Comparison of ENCODE assay signal across 9 cellular contexts in genomic region chr16:67967956-67968439, GRCh38. TPM values are rescaled to one million over a fixed set of nuclear protein-coding genes. Genes with fewer than 3 reads are reported as not detected.
A peak's percentile ranks its signal among the peaks of the same experiment; 100 is the strongest.
DNase-seq lines count a peak whose midpoint lies in the region; ATAC-seq and TF ChIP-seq lines count a peak whose summit lies in the region.
"Had no signal": no experiment of that assay in that cellular context is flagged by ENCODE, and none has a peak within 500 bp of the region (broad histone marks: within the 10 kb centered on the region; RNA-seq: fewer than 3 reads in every experiment).

No MANE protein-coding gene starts in this region.

- peaks cover 17% of the 10 kb centered on the region for H3K4me1 ChIP-seq in CD8-positive, alpha-beta memory T cell (ENCODE audit: insufficient read depth, low read length)

- peak; percentile 15 for ATAC-seq in GM21367 (IDR thresholded peaks at IDR 0.05; ENCODE audit: unreplicated experiment)

- peak overlapping the region; percentile 83 to 97 (median 96) for H3K4me3 Mint-ChIP-seq in CD8-positive, alpha-beta memory T cell
- peak overlapping the region; percentile 91 for H3K4me3 Mint-ChIP-seq in activated CD4-positive, alpha-beta T cell treated with anti-CD3 and anti-CD28 coated beads, Interleukin-2, amount 10 ng/mL, durations not matched to agents 7 days and 5 days

- no peaks in the 10 kb centered on the region for H3K9me3 ChIP-seq in CD8-positive, alpha-beta memory T cell (ENCODE audit: low read length)

- DNase-seq in CD8-positive, alpha-beta memory T cell: peak in 3 of 5 donors; percentile 16 to 34 (median 25)
- DNase-seq in HK-2 (ENCODE audit: unreplicated experiment) (peak; percentile 45), epithelial cell of proximal tubule (ENCODE audit: low read depth) (no peak), myocyte (ENCODE audit: low read depth) (peak; percentile 49), islet precursor cell (no peak), NCI-H1417 (lab: John Stamatoyannopoulos, UW) (no peak)
- DNase-seq in activated CD4-positive, alpha-beta T cell treated with anti-CD3 and anti-CD28 coated beads, Interleukin-2, amount 10 ng/mL, durations not matched to agents 7 days and 5 days: peak; percentile 30

- peaks cover 20 to 32% (median 30%) of the 10 kb centered on the region in 3 donors for H3K4me1 Mint-ChIP-seq in CD8-positive, alpha-beta memory T cell
- peaks cover 27% of the 10 kb centered on the region for H3K4me1 Mint-ChIP-seq in activated CD4-positive, alpha-beta T cell treated with anti-CD3 and anti-CD28 coated beads, Interleukin-2, amount 10 ng/mL, durations not matched to agents 7 days and 5 days

- H3K4me3 ChIP-seq in CD8-positive, alpha-beta memory T cell (ENCODE audit: low read length): peak overlapping the region; percentile 81
- H3K4me3 ChIP-seq in epithelial cell of proximal tubule (ENCODE audit: low read depth, low read length): peak overlapping the region; percentile 72

- peaks cover 0 to 6% (median 0%) of the 10 kb centered on the region in 3 donors for H3K36me3 Mint-ChIP-seq in CD8-positive, alpha-beta memory T cell
- no peaks in the 10 kb centered on the region for H3K36me3 Mint-ChIP-seq in activated CD4-positive, alpha-beta T cell treated with anti-CD3 and anti-CD28 coated beads, Interleukin-2, amount 10 ng/mL, durations not matched to agents 7 days and 5 days (ENCODE audit: low read depth)

- TF ChIP-seq CTCF in epithelial cell of proximal tubule (conservative IDR thresholded peaks at IDR 0.05; ENCODE audit: low read depth, low read length): no peak

- H3K36me3 ChIP-seq in CD8-positive, alpha-beta memory T cell (ENCODE audit: insufficient read depth, low read length): no peaks in the 10 kb centered on the region

- H3K27ac ChIP-seq in CD8-positive, alpha-beta memory T cell (ENCODE audit: low read depth, low read length): peak overlapping the region; percentile 54

- H3K9me3 Mint-ChIP-seq in CD8-positive, alpha-beta memory T cell: no peaks in the 10 kb centered on the region
- no peaks in the 10 kb centered on the region for H3K9me3 Mint-ChIP-seq in activated CD4-positive, alpha-beta T cell treated with anti-CD3 and anti-CD28 coated beads, Interleukin-2, amount 10 ng/mL, durations not matched to agents 7 days and 5 days

- H3K27me3 Mint-ChIP-seq in CD8-positive, alpha-beta memory T cell: no peaks in the 10 kb centered on the region
- H3K27me3 Mint-ChIP-seq in activated CD4-positive, alpha-beta T cell treated with anti-CD3 and anti-CD28 coated beads, Interleukin-2, amount 10 ng/mL, durations not matched to agents 7 days and 5 days: no peaks in the 10 kb centered on the region

- CTCF ChIA-PET in CD8-positive, alpha-beta memory T cell (lab: Charles Lee): interaction anchor here (1.2 to 1.9 kb wide), 3 partner anchors 28 to 84 kb away, joined by 3 to 6 read pairs (median 4); partner anchors contain the start of gene NRN1L
- CTCF ChIA-PET in activated CD4-positive, alpha-beta T cell treated with anti-CD3 and anti-CD28 coated beads, Interleukin-2, amount 10 ng/mL, durations not matched to agents 7 days and 5 days (lab: Charles Lee): interaction anchor here (1.5 kb wide), 1 partner anchor 72 kb away, joined by 3 read pairs; no protein-coding TSS in a partner anchor

- POLR2A ChIA-PET in CD8-positive, alpha-beta memory T cell (lab: Charles Lee): interaction anchor here (1.8 kb wide), 1 partner anchor 32 kb away, joined by 7 read pairs; no protein-coding TSS in a partner anchor
- POLR2A ChIA-PET in activated CD4-positive, alpha-beta T cell treated with anti-CD3 and anti-CD28 coated beads, Interleukin-2, amount 10 ng/mL, durations not matched to agents 7 days and 5 days (lab: Charles Lee): no interaction called here

- H3K27ac Mint-ChIP-seq in CD8-positive, alpha-beta memory T cell: peak overlapping the region; percentile 2 to 95 (median 92)
- H3K27ac Mint-ChIP-seq in activated CD4-positive, alpha-beta T cell treated with anti-CD3 and anti-CD28 coated beads, Interleukin-2, amount 10 ng/mL, durations not matched to agents 7 days and 5 days: peak overlapping the region; percentile 90

- H3K27me3 ChIP-seq in CD8-positive, alpha-beta memory T cell (ENCODE audit: insufficient read depth, low read length, poor library complexity, severe bottlenecking): no peaks in the 10 kb centered on the region

RNA-seq across cellular contexts. Expression of gene SLC12A4, which starts 0.4 kb away (rescaled TPM):
- total RNA-seq in CD8-positive, alpha-beta memory T cell: 10 to 100 TPM; 30.6 to 34.1 TPM
- polyA plus RNA-seq in CD8-positive, alpha-beta memory T cell: 5.1 TPM
- total RNA-seq in activated CD4-positive, alpha-beta T cell treated with anti-CD3 and anti-CD28 coated beads, Interleukin-2, amount 10 ng/mL, durations not matched to agents 7 days and 5 days: 10 to 100 TPM; 27.1 to 29.5 TPM
- total RNA-seq in epithelial cell of proximal tubule (46.8 and 50.7 TPM in 2 replicates), myocyte (85.9 and 98.3 TPM in 2 replicates)
- polyA plus RNA-seq in myocyte (2012): 151 TPM

RNA-seq across cellular contexts. Expression of gene DPEP3, which starts 12.3 kb away (rescaled TPM):
- under 1 TPM; 0.18 TPM for total RNA-seq in CD8-positive, alpha-beta memory T cell
- 0.10 TPM for polyA plus RNA-seq in CD8-positive, alpha-beta memory T cell
- total RNA-seq in activated CD4-positive, alpha-beta T cell treated with anti-CD3 and anti-CD28 coated beads, Interleukin-2, amount 10 ng/mL, durations not matched to agents 7 days and 5 days: under 1 TPM; 0.10 TPM
- total RNA-seq in epithelial cell of proximal tubule (not detected in 2 replicates), myocyte (not detected in 2 replicates)
- polyA plus RNA-seq in myocyte (2012): not detected
- total RNA-seq: NCI-H460 had no signal

RNA-seq across cellular contexts. Expression of gene LCAT, which starts 24.1 kb away (rescaled TPM):
- total RNA-seq in CD8-positive, alpha-beta memory T cell: 10 to 100 TPM; 12.7 to 12.8 TPM
- polyA plus RNA-seq in CD8-positive, alpha-beta memory T cell: 0.74 TPM
- 10 to 100 TPM; 12.9 to 15.3 TPM for total RNA-seq in activated CD4-positive, alpha-beta T cell treated with anti-CD3 and anti-CD28 coated beads, Interleukin-2, amount 10 ng/mL, durations not matched to agents 7 days and 5 days
- total RNA-seq in epithelial cell of proximal tubule: 7.5 TPM in 2 replicates
- total RNA-seq in myocyte: 15.3 and 25.1 TPM in 2 replicates
- 35.4 TPM for polyA plus RNA-seq in myocyte (2012)

RNA-seq across cellular contexts. Expression of gene DPEP2, which starts 31.3 kb away (rescaled TPM):
- 1 to 10 TPM; 6.2 to 6.4 TPM for total RNA-seq in CD8-positive, alpha-beta memory T cell
- 34.0 TPM for polyA plus RNA-seq in CD8-positive, alpha-beta memory T cell
- total RNA-seq in activated CD4-positive, alpha-beta T cell treated with anti-CD3 and anti-CD28 coated beads, Interleukin-2, amount 10 ng/mL, durations not matched to agents 7 days and 5 days: 10 to 100 TPM; 12.4 to 14.2 TPM
- total RNA-seq in epithelial cell of proximal tubule (not detected in 2 replicates), myocyte (0.05 TPM in 1 of 2 replicates, not detected in the other)
- polyA plus RNA-seq in myocyte (2012): not detected
- total RNA-seq: NCI-H460 had no signal

RNA-seq across cellular contexts. Expression of gene PSMB10, which starts 31.3 kb away (rescaled TPM):
- total RNA-seq in CD8-positive, alpha-beta memory T cell: 100 to 1,000 TPM; 176 to 189 TPM
- 518 TPM for polyA plus RNA-seq in CD8-positive, alpha-beta memory T cell
- 100 to 1,000 TPM; 214 to 288 TPM for total RNA-seq in activated CD4-positive, alpha-beta T cell treated with anti-CD3 and anti-CD28 coated beads, Interleukin-2, amount 10 ng/mL, durations not matched to agents 7 days and 5 days
- total RNA-seq in epithelial cell of proximal tubule (54.1 and 58.1 TPM in 2 replicates), myocyte (23.4 and 39.3 TPM in 2 replicates)
- 78.5 TPM for polyA plus RNA-seq in myocyte (2012)

Comparison
In these comparisons a context has a peak if more than half of its experiments do, and no peak if none do; other contexts are left out.
1. DNase-seq: peak in CD8-positive, alpha-beta memory T cell (3 of 5), HK-2 (single experiment), activated CD4-positive, alpha-beta T cell treated with anti-CD3 and anti-CD28 coated beads, Interleukin-2, amount 10 ng/mL, durations not matched to agents 7 days and 5 days (single experiment) and myocyte (single experiment); none in epithelial cell of proximal tubule (single experiment), islet precursor cell (single experiment) and NCI-H1417 (0 of 3).